In genomic region chr22:36185828-36186624, GRCh38 we compare ENCODE assay signal across 19 cellular contexts. TPM values are rescaled to one million over a fixed set of nuclear protein-coding genes. Genes with fewer than 3 reads are reported as not detected.
"Had no signal": no experiment of that assay in that cellular context is flagged by ENCODE, and none has a peak within 500 bp of the region (broad histone marks: within the 10 kb centered on the region; RNA-seq: fewer than 3 reads in every experiment).

No MANE protein-coding gene starts in this region.

- H3K4me3 ChIP-seq: transverse colon, uterus had no signal

- DNase-seq: activated CD4-positive, alpha-beta T cell treated with anti-CD3 and anti-CD28 coated beads, Interleukin-2, amount 10 ng/mL, durations not matched to agents 24 days and 14 days; activated CD8-positive, alpha-beta T cell treated with anti-CD3 and anti-CD28 coated beads for 36 hours; activated naive CD4-positive, alpha-beta T cell treated with anti-CD3 and anti-CD28 coated beads, Interleukin-2, amount 10 ng/mL, durations not matched to agents 7 days and 5 days; activated naive CD8-positive, alpha-beta T cell treated with anti-CD3 and anti-CD28 coated beads, Interleukin-2, amount 50 U/mL, for 24 hours; activated T-cell treated with anti-CD3 and anti-CD28 coated beads, Interleukin-2, amount 50 U/mL, for 24 hours; anterior cingulate cortex; cortex of kidney; effector CD8-positive, alpha-beta T cell; stimulated activated CD4-positive, alpha-beta T cell treated with anti-CD3 and anti-CD28 coated beads, Interleukin-1b, Interleukin-23, amount 100 ng/mL, for 48 hours; stimulated activated naive CD8-positive, alpha-beta T cell treated with anti-CD3 and anti-CD28 coated beads, Interleukin-15, Interleukin-2, amounts not matched to agents 100 U/mL and 50 U/mL, for 24 hours; T1000; transverse colon; uterus had no signal

- H3K4me3 Mint-ChIP-seq: activated CD4-positive, alpha-beta T cell treated with anti-CD3 and anti-CD28 coated beads, Interleukin-2, amount 10 ng/mL, durations not matched to agents 24 days and 14 days; activated CD8-positive, alpha-beta T cell treated with anti-CD3 and anti-CD28 coated beads for 36 hours; activated naive CD4-positive, alpha-beta T cell treated with anti-CD3 and anti-CD28 coated beads, Interleukin-2, amount 10 ng/mL, durations not matched to agents 7 days and 5 days; activated naive CD8-positive, alpha-beta T cell treated with anti-CD3 and anti-CD28 coated beads, Interleukin-2, amount 50 U/mL, for 24 hours; activated T-cell treated with anti-CD3 and anti-CD28 coated beads, Interleukin-2, amount 50 U/mL, for 24 hours; brain; memory B cell; neural crest cell had no signal

- H3K4me1 ChIP-seq: transverse colon, uterus had no signal

- H3K36me3 Mint-ChIP-seq: activated naive CD4-positive, alpha-beta T cell treated with anti-CD3 and anti-CD28 coated beads, Interleukin-2, amount 10 ng/mL, durations not matched to agents 7 days and 5 days; brain; memory B cell had no signal

- H3K4me1 Mint-ChIP-seq: activated CD4-positive, alpha-beta T cell treated with anti-CD3 and anti-CD28 coated beads, Interleukin-2, amount 10 ng/mL, durations not matched to agents 24 days and 14 days; activated naive CD4-positive, alpha-beta T cell treated with anti-CD3 and anti-CD28 coated beads, Interleukin-2, amount 10 ng/mL, durations not matched to agents 7 days and 5 days; activated naive CD8-positive, alpha-beta T cell treated with anti-CD3 and anti-CD28 coated beads, Interleukin-2, amount 50 U/mL, for 24 hours; memory B cell had no signal

- H3K36me3 ChIP-seq: transverse colon, uterus had no signal

- H3K27me3 Mint-ChIP-seq: activated CD8-positive, alpha-beta T cell treated with anti-CD3 and anti-CD28 coated beads for 36 hours; activated naive CD8-positive, alpha-beta T cell treated with anti-CD3 and anti-CD28 coated beads, Interleukin-2, amount 50 U/mL, for 24 hours; activated T-cell treated with anti-CD3 and anti-CD28 coated beads, Interleukin-2, amount 50 U/mL, for 24 hours had no signal

- H3K27ac ChIP-seq: transverse colon, uterus had no signal

- H3K27me3 ChIP-seq: transverse colon, uterus had no signal

- H3K27ac Mint-ChIP-seq: activated CD4-positive, alpha-beta T cell treated with anti-CD3 and anti-CD28 coated beads, Interleukin-2, amount 10 ng/mL, durations not matched to agents 24 days and 14 days; activated CD8-positive, alpha-beta T cell treated with anti-CD3 and anti-CD28 coated beads for 36 hours; activated naive CD4-positive, alpha-beta T cell treated with anti-CD3 and anti-CD28 coated beads, Interleukin-2, amount 10 ng/mL, durations not matched to agents 7 days and 5 days; activated naive CD8-positive, alpha-beta T cell treated with anti-CD3 and anti-CD28 coated beads, Interleukin-2, amount 50 U/mL, for 24 hours; activated T-cell treated with anti-CD3 and anti-CD28 coated beads, Interleukin-2, amount 50 U/mL, for 24 hours; memory B cell; progenitor cell of endocrine pancreas had no signal

- H3K9me3 Mint-ChIP-seq: activated CD4-positive, alpha-beta T cell treated with anti-CD3 and anti-CD28 coated beads, Interleukin-2, amount 10 ng/mL, durations not matched to agents 24 days and 14 days; activated CD8-positive, alpha-beta T cell treated with anti-CD3 and anti-CD28 coated beads for 36 hours; activated naive CD4-positive, alpha-beta T cell treated with anti-CD3 and anti-CD28 coated beads, Interleukin-2, amount 10 ng/mL, durations not matched to agents 7 days and 5 days; activated naive CD8-positive, alpha-beta T cell treated with anti-CD3 and anti-CD28 coated beads, Interleukin-2, amount 50 U/mL, for 24 hours; activated T-cell treated with anti-CD3 and anti-CD28 coated beads, Interleukin-2, amount 50 U/mL, for 24 hours; neural crest cell had no signal

- ATAC-seq: activated CD8-positive, alpha-beta T cell treated with anti-CD3 and anti-CD28 coated beads for 36 hours; activated naive CD8-positive, alpha-beta T cell treated with anti-CD3 and anti-CD28 coated beads, Interleukin-2, amount 50 U/mL, for 24 hours; stimulated activated naive CD8-positive, alpha-beta T cell treated with anti-CD3 and anti-CD28 coated beads, Interleukin-15, Interleukin-2, amounts not matched to agents 100 U/mL and 50 U/mL, for 24 hours had no signal

RNA-seq across cellular contexts. Expression of gene APOL4, which starts 15.6 kb away (rescaled TPM):
- total RNA-seq: activated CD4-positive, alpha-beta T cell treated with anti-CD3 and anti-CD28 coated beads, Interleukin-2, amount 10 ng/mL, durations not matched to agents 24 days and 14 days; fibroblast of villous mesenchyme; mononuclear cell; neural crest cell; progenitor cell of endocrine pancreas had no signal

RNA-seq across cellular contexts. Expression of gene APOL3, which starts 25.5 kb away (rescaled TPM):
- total RNA-seq: neural crest cell, progenitor cell of endocrine pancreas had no signal
